ENCODE assay signal across 28 cellular contexts in genomic region chr17:30273373-30273772, GRCh38. TPM values are rescaled to one million over a fixed set of nuclear protein-coding genes. Genes with fewer than 3 reads are reported as not detected.
A peak's percentile ranks its signal among the peaks of the same experiment; 100 is the strongest.
DNase-seq lines count a peak whose midpoint lies in the region; TF ChIP-seq lines count a peak whose summit lies in the region.
"Had no signal": no experiment of that assay in that cellular context is flagged by ENCODE, and none has a peak within 500 bp of the region (broad histone marks: within the 10 kb centered on the region; RNA-seq: fewer than 3 reads in every experiment).

No MANE protein-coding gene starts in this region.

- POLR2A ChIA-PET in HEK293 (lab: Yijun Ruan, JAX), result no interaction called here

- H3K4me1 ChIP-seq in HEK293 (ENCODE audit: control insufficient read depth, insufficient read depth, low read length), result no peaks in the 10 kb centered on the region
- H3K4me1 ChIP-seq: BLaER1, colonic mucosa, SJSA1 had no signal

- H3K27ac Mint-ChIP-seq in nephron progenitor cell (peak overlapping the region; percentile 55), progenitor cell of endocrine pancreas (no peak overlapping the region)
- H3K27ac Mint-ChIP-seq: activated naive CD4-positive, alpha-beta T cell treated with anti-CD3 and anti-CD28 coated beads, Interleukin-2, amount 10 ng/mL, durations not matched to agents 7 days and 5 days; natural killer cell had no signal

- DNase-seq in NCI-H226 (peak; percentile 23), fibroblast of gingiva (ENCODE audit: low read depth) (peak; percentile 47), nephron progenitor cell (no peak), NCI-H748 treated with DMSO at 0.1 percent for 48 hours (lab: John Stamatoyannopoulos, UW) (no peak), MG63 (no peak), progenitor cell of endocrine pancreas (ENCODE audit: low spot score, unreplicated experiment) (no peak)
- DNase-seq: activated CD4-positive, alpha-beta T cell treated with anti-CD3 and anti-CD28 coated beads, Interleukin-2, amount 50 U/mL, for 48 hours; activated naive CD4-positive, alpha-beta T cell treated with anti-CD3 and anti-CD28 coated beads, Interleukin-2, amount 10 ng/mL, durations not matched to agents 7 days and 5 days; colonic mucosa; DMS79; effector memory CD4-positive, alpha-beta T cell; erythroblast; glutamatergic neuron; H9; KG1; midbrain; natural killer cell; NCI-H1436 treated with DMSO at 0.1 percent for 48 hours; NCI-H2107; NCI-H526 treated with DMSO at 0.1 percent for 48 hours; RPMI8226; stimulated activated CD4-positive, alpha-beta T cell treated with anti-CD3 and anti-CD28 coated beads, Interleukin-2, amount 100 ng/mL, for 48 hours; T-helper 1 cell; upper lobe of left lung had no signal

- H3K36me3 Mint-ChIP-seq in nephron progenitor cell (ENCODE audit: low read depth) (peaks cover 56% of the 10 kb centered on the region), progenitor cell of endocrine pancreas (ENCODE audit: insufficient read depth) (peaks cover 28% of the 10 kb centered on the region)

- H3K9me3 Mint-ChIP-seq in nephron progenitor cell, result no peaks in the 10 kb centered on the region
- H3K9me3 Mint-ChIP-seq in progenitor cell of endocrine pancreas (ENCODE audit: low read depth), result no peaks in the 10 kb centered on the region
- H3K9me3 Mint-ChIP-seq: activated naive CD4-positive, alpha-beta T cell treated with anti-CD3 and anti-CD28 coated beads, Interleukin-2, amount 10 ng/mL, durations not matched to agents 7 days and 5 days; H9; natural killer cell had no signal

- H3K4me3 ChIP-seq in HEK293 (ENCODE audit: low read depth, low read length), result no peak overlapping the region
- no peak overlapping the region for H3K4me3 ChIP-seq in MG63
- H3K4me3 ChIP-seq: BLaER1, colonic mucosa, SJSA1, upper lobe of left lung had no signal

- H3K27ac ChIP-seq in HEK293 (ENCODE audit: extremely low read depth, low read depth, low read length), result no peak overlapping the region
- H3K27ac ChIP-seq: BLaER1, colonic mucosa, SJSA1 had no signal

- H3K4me1 Mint-ChIP-seq in nephron progenitor cell, result no peaks in the 10 kb centered on the region
- peaks cover 4% of the 10 kb centered on the region for H3K4me1 Mint-ChIP-seq in progenitor cell of endocrine pancreas (ENCODE audit: low read depth)
- H3K4me1 Mint-ChIP-seq: activated naive CD4-positive, alpha-beta T cell treated with anti-CD3 and anti-CD28 coated beads, Interleukin-2, amount 10 ng/mL, durations not matched to agents 7 days and 5 days; H9 had no signal

- no peaks in the 10 kb centered on the region for H3K9me3 ChIP-seq in HEK293 (ENCODE audit: control insufficient read depth, insufficient read depth, low read depth, low read length)
- H3K9me3 ChIP-seq in MG63, result no peaks in the 10 kb centered on the region
- H3K9me3 ChIP-seq: BLaER1, colonic mucosa, SJSA1, upper lobe of left lung had no signal

- no peaks in the 10 kb centered on the region for H3K27me3 ChIP-seq in MG63
- H3K27me3 ChIP-seq: BLaER1, colonic mucosa, SJSA1, upper lobe of left lung had no signal

- no peaks in the 10 kb centered on the region for H3K27me3 Mint-ChIP-seq in nephron progenitor cell (ENCODE audit: low read depth, poor library complexity)
- H3K27me3 Mint-ChIP-seq in progenitor cell of endocrine pancreas, result no peaks in the 10 kb centered on the region
- H3K27me3 Mint-ChIP-seq: activated naive CD4-positive, alpha-beta T cell treated with anti-CD3 and anti-CD28 coated beads, Interleukin-2, amount 10 ng/mL, durations not matched to agents 7 days and 5 days had no signal

- H3K4me3 Mint-ChIP-seq in nephron progenitor cell, result no peak overlapping the region
- H3K4me3 Mint-ChIP-seq in progenitor cell of endocrine pancreas (ENCODE audit: low read depth), result no peak overlapping the region
- H3K4me3 Mint-ChIP-seq: activated naive CD4-positive, alpha-beta T cell treated with anti-CD3 and anti-CD28 coated beads, Interleukin-2, amount 10 ng/mL, durations not matched to agents 7 days and 5 days; H9; natural killer cell had no signal

- TF ChIP-seq CTCF in HEK293 (tag by site-specific recombination; IDR thresholded peaks at IDR 0.05) (no peak), nephron progenitor cell (IDR thresholded peaks at IDR 0.05) (no peak), progenitor cell of endocrine pancreas (IDR thresholded peaks at IDR 0.05; ENCODE audit: unreplicated experiment) (no peak)

- CTCF ChIA-PET in HEK293 (lab: Yijun Ruan, JAX), result interaction anchor here (1.6 kb wide), 1 partner anchor 169 kb away, joined by 5 read pairs; no protein-coding TSS in a partner anchor

- H3K36me3 ChIP-seq in HEK293 (ENCODE audit: control insufficient read depth in 2 of 2, insufficient read depth in 1 of 2, low read length in 2 of 2) (peaks cover 70 to 81% of the 10 kb centered on the region in 2 experiments), MG63 (peaks cover 80% of the 10 kb centered on the region)
- H3K36me3 ChIP-seq: colonic mucosa had no signal

TF ChIP-seq in HEK293, 187 proteins besides CTCF, POLR2A, EP300 and RAD21 (continues in another document):
- TF ChIP-seq, protein P1, sequence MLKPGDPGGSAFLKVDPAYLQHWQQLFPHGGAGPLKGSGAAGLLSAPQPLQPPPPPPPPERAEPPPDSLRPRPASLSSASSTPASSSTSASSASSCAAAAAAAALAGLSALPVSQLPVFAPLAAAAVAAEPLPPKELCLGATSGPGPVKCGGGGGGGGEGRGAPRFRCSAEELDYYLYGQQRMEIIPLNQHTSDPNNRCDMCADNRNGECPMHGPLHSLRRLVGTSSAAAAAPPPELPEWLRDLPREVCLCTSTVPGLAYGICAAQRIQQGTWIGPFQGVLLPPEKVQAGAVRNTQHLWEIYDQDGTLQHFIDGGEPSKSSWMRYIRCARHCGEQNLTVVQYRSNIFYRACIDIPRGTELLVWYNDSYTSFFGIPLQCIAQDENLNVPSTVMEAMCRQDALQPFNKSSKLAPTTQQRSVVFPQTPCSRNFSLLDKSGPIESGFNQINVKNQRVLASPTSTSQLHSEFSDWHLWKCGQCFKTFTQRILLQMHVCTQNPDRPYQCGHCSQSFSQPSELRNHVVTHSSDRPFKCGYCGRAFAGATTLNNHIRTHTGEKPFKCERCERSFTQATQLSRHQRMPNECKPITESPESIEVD (tag by site-specific recombination; IDR thresholded peaks at IDR 0.05), result peak; percentile 60; the same call in 1 of the 2 replicates
- TF ChIP-seq ZNF416 (tag by site-specific recombination; IDR thresholded peaks at IDR 0.05) (no peak), ZNF433 (tag by site-specific recombination; IDR thresholded peaks at IDR 0.05; ENCODE audit: low read depth) (no peak), ZNF18 (tag by site-specific recombination; IDR thresholded peaks at IDR 0.05) (no peak), ZNF114 (tag by site-specific recombination; IDR thresholded peaks at IDR 0.05) (no peak), ZNF423 (tag by site-specific recombination; IDR thresholded peaks at IDR 0.05) (no peak), ZBTB1 (tag by site-specific recombination; IDR thresholded peaks at IDR 0.05) (no peak), OSR2 (tag by site-specific recombination; IDR thresholded peaks at IDR 0.05) (peak; percentile 6; the same call in 1 of the 2 replicates), ZNF292 (tag by site-specific recombination; IDR thresholded peaks at IDR 0.05; ENCODE audit: borderline replicate concordance, low read depth) (no peak), ZNF302 (tag by site-specific recombination; IDR thresholded peaks at IDR 0.05; ENCODE audit: low read depth) (no peak)
- TF ChIP-seq, protein P2, sequence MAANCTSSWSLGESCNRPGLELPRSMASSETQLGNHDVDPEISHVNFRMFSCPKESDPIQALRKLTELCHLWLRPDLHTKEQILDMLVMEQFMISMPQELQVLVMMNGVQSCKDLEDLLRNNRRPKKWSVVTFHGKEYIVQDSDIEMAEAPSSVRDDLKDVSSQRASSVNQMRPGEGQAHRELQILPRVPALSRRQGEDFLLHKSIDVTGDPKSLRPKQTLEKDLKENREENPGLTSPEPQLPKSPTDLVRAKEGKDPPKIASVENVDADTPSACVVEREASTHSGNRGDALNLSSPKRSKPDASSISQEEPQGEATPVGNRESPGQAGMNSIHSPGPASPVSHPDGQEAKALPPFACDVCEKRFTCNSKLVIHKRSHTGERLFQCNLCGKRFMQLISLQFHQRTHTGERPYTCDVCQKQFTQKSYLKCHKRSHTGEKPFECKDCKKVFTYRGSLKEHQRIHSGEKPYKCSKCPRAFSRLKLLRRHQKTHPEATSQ (tag by site-specific recombination; IDR thresholded peaks at IDR 0.05), result no peak

RNA-seq across cellular contexts. Expression of gene BLMH, which starts 18.4 kb away (rescaled TPM):
- 44.7 and 45.0 TPM in 2 replicates for total RNA-seq in MG63 (2014; rRNA removed; shearing (Covaris generic); ENCODE audit: low replicate concordance)
- 60.9 and 64.2 TPM in 2 replicates for total RNA-seq in progenitor cell of endocrine pancreas

RNA-seq across cellular contexts. Expression of gene SLC6A4, which starts 37.9 kb away (rescaled TPM):
- not detected in 2 replicates for total RNA-seq in MG63 (2014; rRNA removed; shearing (Covaris generic); ENCODE audit: low replicate concordance)
- total RNA-seq in progenitor cell of endocrine pancreas, result 0.64 and 0.96 TPM in 2 replicates
- total RNA-seq: HT1080, SJSA1 had no signal

Comparison
In these comparisons a context has a peak if more than half of its experiments do, and no peak if none do; other contexts are left out.
1. DNase-seq: peak in NCI-H226 (single experiment) and fibroblast of gingiva (single experiment); none in nephron progenitor cell (single experiment), NCI-H748 treated with DMSO at 0.1 percent for 48 hours (single experiment), MG63 (single experiment) and progenitor cell of endocrine pancreas (single experiment).